In the genomic region with DNA sequence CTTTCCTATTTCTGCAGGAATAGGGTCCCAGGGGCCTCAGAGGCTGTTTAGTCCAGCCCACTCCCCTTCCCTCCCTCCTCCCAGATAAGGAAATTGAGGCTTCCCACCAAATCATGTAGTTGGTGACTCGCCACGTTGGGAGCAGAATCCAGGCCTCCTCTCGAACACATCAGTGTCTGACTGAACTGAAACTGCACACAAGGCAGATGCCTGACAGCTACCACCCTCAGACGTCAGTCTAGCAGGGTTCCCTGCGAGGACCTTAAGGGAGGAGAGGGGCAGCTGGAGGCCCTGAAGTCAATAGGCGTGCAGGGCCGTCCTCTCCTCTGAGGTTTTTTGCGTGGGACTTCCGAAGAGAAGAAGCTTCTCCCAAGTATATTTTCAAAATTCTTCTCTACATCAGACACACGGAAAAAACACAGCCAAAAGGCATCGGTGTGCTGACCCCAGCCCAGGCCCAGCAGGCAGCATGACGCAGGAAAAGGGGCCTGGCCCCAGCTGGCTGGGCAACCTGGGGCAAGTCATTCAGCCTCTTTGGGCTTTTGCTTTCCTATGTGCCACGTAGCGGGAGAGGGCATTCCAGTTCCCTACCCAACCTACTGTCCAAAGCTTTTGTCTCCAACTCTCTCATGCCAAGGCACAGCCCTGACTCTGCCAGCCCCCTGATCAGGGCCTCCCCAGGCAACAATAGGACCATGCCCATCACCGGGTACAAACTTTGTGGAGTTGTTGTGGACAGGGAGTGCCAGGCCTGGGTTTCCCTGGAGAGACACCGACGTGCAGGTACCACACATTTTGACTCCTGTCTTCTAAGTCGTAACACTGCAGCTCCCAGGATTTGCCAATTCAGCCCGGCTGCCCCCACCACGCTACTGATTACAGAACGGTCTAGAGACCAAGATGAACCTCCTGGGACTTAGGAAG, we compare ENCODE assay signal across 18 cellular contexts.
"Had no signal": no experiment of that assay in that cellular context is flagged by ENCODE, and none has a peak within 500 bp of the region (broad histone marks: within the 10 kb centered on the region; RNA-seq: fewer than 3 reads in every experiment).

No MANE protein-coding gene starts in this region.

- H3K9me3 ChIP-seq: gastrocnemius medialis, heart left ventricle, testis, upper lobe of right lung had no signal

- H3K27me3 ChIP-seq: gastrocnemius medialis, heart left ventricle, testis, upper lobe of right lung had no signal

- H3K27ac ChIP-seq: gastrocnemius medialis, heart left ventricle, testis, upper lobe of right lung had no signal

- H3K36me3 ChIP-seq: gastrocnemius medialis, heart left ventricle, upper lobe of right lung had no signal

- DNase-seq: activated CD4-positive, alpha-beta T cell treated with anti-CD3 and anti-CD28 coated beads for 48 hours; activated CD4-positive, CD25-positive, alpha-beta regulatory T cell; activated CD8-positive, alpha-beta memory T cell treated with anti-CD3 and anti-CD28 coated beads, Interleukin-2, amount 50 U/mL, for 48 hours; activated effector memory CD4-positive, alpha-beta T cell treated with anti-CD3 and anti-CD28 coated beads, Interleukin-2, amount 50 U/mL, for 16 hours; activated naive CD4-positive, alpha-beta T cell treated with anti-CD3 and anti-CD28 coated beads, Interleukin-2, amount 50 U/mL, for 16 hours; activated T-cell treated with anti-CD3 and anti-CD28 coated beads, Interleukin-2, amount 50 U/mL, for 72 hours; aorta; cerebellar nuclear complex; effector CD4-positive, alpha-beta T cell; gastrocnemius medialis; heart left ventricle; left ventricle myocardium superior; mesendoderm; T-helper 9 cell; testis; upper lobe of right lung had no signal

- H3K4me3 ChIP-seq: gastrocnemius medialis, heart left ventricle, testis, upper lobe of right lung had no signal

- ATAC-seq: activated CD8-positive, alpha-beta T cell treated with anti-CD3 and anti-CD28 coated beads, Interleukin-2, amount 10 ng/mL, durations not matched to agents 7 days and 5 days; activated T-cell treated with anti-CD3 and anti-CD28 coated beads, Interleukin-2, amount 50 U/mL, for 72 hours; gastrocnemius medialis; heart left ventricle; left ventricle myocardium superior; natural killer cell treated with Interleukin-12 subunit alpha and Interleukin-12 subunit beta and Interleukin-15 and Interleukin-18, amount 100 ng/mL, for 72 hours had no signal
